8 cellular contexts compared by ENCODE assay signal in the genomic region with DNA sequence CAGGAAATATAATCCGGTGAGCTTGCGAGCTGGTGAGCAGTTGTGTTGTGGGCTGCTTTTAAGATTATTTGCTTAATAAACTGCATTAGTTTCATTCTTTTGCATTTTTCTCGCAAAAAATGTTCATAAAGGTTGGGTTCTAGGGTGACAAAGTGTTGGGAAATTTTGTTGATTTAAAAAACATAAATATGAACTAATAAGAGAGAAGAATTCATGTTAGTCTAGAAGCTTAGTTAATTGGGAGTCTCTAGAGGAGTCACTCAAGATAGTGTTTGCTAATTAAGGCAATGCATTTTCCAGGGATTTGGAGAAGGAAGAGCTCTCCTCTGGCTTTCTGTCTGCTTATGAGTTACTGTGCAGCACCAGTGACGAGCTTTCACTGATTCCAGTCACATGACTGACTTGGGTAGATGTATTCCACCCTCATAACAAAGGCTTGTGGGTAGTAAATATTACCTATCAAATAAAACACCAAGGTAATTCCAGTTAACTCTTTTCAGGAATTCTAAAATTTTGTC.
A peak's percentile ranks its signal among the peaks of the same experiment; 100 is the strongest.
DNase-seq lines count a peak whose midpoint lies in the region; ATAC-seq and TF ChIP-seq lines count a peak whose summit lies in the region.

No MANE protein-coding gene starts in this region.

- no peak for TF ChIP-seq EP300 in gastroesophageal sphincter (IDR thresholded peaks at IDR 0.05)

- no peak overlapping the region for H3K4me3 Mint-ChIP-seq in activated CD4-positive, alpha-beta memory T cell treated with anti-CD3 and anti-CD28 coated beads for 36 hours

- H3K4me1 Mint-ChIP-seq in activated CD4-positive, alpha-beta memory T cell treated with anti-CD3 and anti-CD28 coated beads for 36 hours (ENCODE audit: low read depth) = no peaks in the 10 kb centered on the region

- H3K9me3 ChIP-seq in adipocyte (ENCODE audit: control insufficient read depth, low read length) = no peaks in the 10 kb centered on the region
- no peaks in the 10 kb centered on the region for H3K9me3 ChIP-seq in gastroesophageal sphincter

- peak overlapping the region; percentile 14 for H3K4me3 ChIP-seq in adipocyte (ENCODE audit: low read length)
- no peak overlapping the region for H3K4me3 ChIP-seq in gastroesophageal sphincter

- H3K27me3 Mint-ChIP-seq in activated CD4-positive, alpha-beta memory T cell treated with anti-CD3 and anti-CD28 coated beads for 36 hours = no peaks in the 10 kb centered on the region

- DNase-seq in adipocyte (ENCODE audit: low read depth) (no peak), renal cortical epithelial cell (ENCODE audit: low read depth) (peak; percentile 6), GM19240 (ENCODE audit: insufficient read length, low spot score) (no peak), DMS153 treated with DMSO at 0.1 percent for 48 hours (lab: John Stamatoyannopoulos, UW; ENCODE audit: unreplicated experiment) (no peak)
- no peak for DNase-seq in activated CD4-positive, alpha-beta memory T cell treated with anti-CD3 and anti-CD28 coated beads for 36 hours

- no peak overlapping the region for H3K9ac ChIP-seq in adipocyte (ENCODE audit: low read length)

- 42 to 61% methylated on average over 4 of the region's 4 CpGs for WGBS in gastroesophageal sphincter (ENCODE audit: low coverage in 1 of 2), 2 donors

- H3K27ac Mint-ChIP-seq in activated CD4-positive, alpha-beta memory T cell treated with anti-CD3 and anti-CD28 coated beads for 36 hours = no peak overlapping the region

- H3K36me3 Mint-ChIP-seq in activated CD4-positive, alpha-beta memory T cell treated with anti-CD3 and anti-CD28 coated beads for 36 hours = peaks cover 5% of the 10 kb centered on the region

- H3K4me1 ChIP-seq in adipocyte (ENCODE audit: control insufficient read depth, insufficient read depth, low read length) = peaks cover 20% of the 10 kb centered on the region
- H3K4me1 ChIP-seq in gastroesophageal sphincter = peaks cover 0 to 5% (median 0%) of the 10 kb centered on the region in 3 donors

- no peak overlapping the region for H3K27ac ChIP-seq in gastroesophageal sphincter

- H3K9me3 Mint-ChIP-seq in activated CD4-positive, alpha-beta memory T cell treated with anti-CD3 and anti-CD28 coated beads for 36 hours = no peaks in the 10 kb centered on the region

- CTCF ChIA-PET in activated CD4-positive, alpha-beta memory T cell treated with anti-CD3 and anti-CD28 coated beads for 36 hours (lab: Charles Lee) = interaction anchor here (0.8 to 2.2 kb wide), 13 partner anchors 10 to 916 kb away, joined by 3 to 12 read pairs (median 4); no protein-coding TSS in a partner anchor

- H3K36me3 ChIP-seq in adipocyte (ENCODE audit: control insufficient read depth, insufficient read depth, low read length, severe bottlenecking) (no peaks in the 10 kb centered on the region), gastroesophageal sphincter (no peaks in the 10 kb centered on the region)

- no peak for TF ChIP-seq POLR2A in gastroesophageal sphincter (IDR thresholded peaks at IDR 0.05)

- H3K27me3 ChIP-seq in adipocyte (replicated peaks; ENCODE audit: control insufficient read depth, insufficient read depth, low read length) (no peaks in the 10 kb centered on the region), gastroesophageal sphincter (no peaks in the 10 kb centered on the region)

- intact Hi-C loops in activated CD4-positive, alpha-beta memory T cell treated with anti-CD3 and anti-CD28 coated beads for 36 hours (cut with micrococcal nuclease) = loop anchor here (1.0 kb wide), 2 partner anchors 682 to 913 kb away; no protein-coding TSS in a partner anchor

- POLR2A ChIA-PET in activated CD4-positive, alpha-beta memory T cell treated with anti-CD3 and anti-CD28 coated beads for 36 hours (lab: Charles Lee) = no interaction called here

- no peak for TF ChIP-seq CTCF in gastroesophageal sphincter (IDR thresholded peaks at IDR 0.05)

- ATAC-seq in GM19324 (IDR thresholded peaks at IDR 0.05; ENCODE audit: low FRiP score, unreplicated experiment) (peak; percentile 59), HG02943 (IDR thresholded peaks at IDR 0.05; ENCODE audit: low read depth, unreplicated experiment) (peak; percentile 33), gastroesophageal sphincter (no peak)
